Comparison of ENCODE assay signal across 7 cellular contexts in genomic region chr3:141255864-141256263, GRCh38. TPM values are rescaled to one million over a fixed set of nuclear protein-coding genes. Genes with fewer than 3 reads are reported as not detected.
A peak's percentile ranks its signal among the peaks of the same experiment; 100 is the strongest.
DNase-seq lines count a peak whose midpoint lies in the region; ATAC-seq and TF ChIP-seq lines count a peak whose summit lies in the region.

No MANE protein-coding gene starts in this region.

- POLR2A ChIA-PET in RWPE1 (lab: Yijun Ruan, JAX; ENCODE audit: low non-redundant PET) = no interaction called here

- H3K9me3 ChIP-seq in GM23248 (ENCODE audit: low read depth) = no peaks in the 10 kb centered on the region
- no peaks in the 10 kb centered on the region for H3K9me3 ChIP-seq in OCI-LY1 (ENCODE audit: low read length)
- no peaks in the 10 kb centered on the region for H3K9me3 ChIP-seq in psoas muscle

- H3K9me2 ChIP-seq in GM23248 (ENCODE audit: insufficient read depth) (no peaks in the 10 kb centered on the region), OCI-LY1 (ENCODE audit: low read depth, low read length) (no peaks in the 10 kb centered on the region)

- no peak overlapping the region for H3K4me3 Mint-ChIP-seq in chondrocyte (ENCODE audit: unreplicated experiment)

- peak; percentile 89 to 96 (median 92) for ATAC-seq in psoas muscle
- no peak for ATAC-seq in HG02885 (IDR thresholded peaks at IDR 0.05; ENCODE audit: poor library complexity, unreplicated experiment)

- H3K36me3 ChIP-seq in GM23248 (ENCODE audit: low read depth) = no peaks in the 10 kb centered on the region
- H3K36me3 ChIP-seq in OCI-LY1 (ENCODE audit: insufficient read depth, low read length) = no peaks in the 10 kb centered on the region
- peaks cover 0 to 5% of the 10 kb centered on the region in 2 donors for H3K36me3 ChIP-seq in psoas muscle (ENCODE audit: insufficient read depth in 1 of 2, low read depth in 1 of 2)

- H3K4me1 ChIP-seq in GM23248 (ENCODE audit: insufficient read depth) (peaks cover 6% of the 10 kb centered on the region; the same call in 1 of the 2 replicates), OCI-LY1 (ENCODE audit: insufficient read depth, low read length, severe bottlenecking) (no peaks in the 10 kb centered on the region), psoas muscle (peaks cover 4% of the 10 kb centered on the region)

- H3F3A ChIP-seq in GM23248 (ENCODE audit: insufficient read depth) = no peaks in the 10 kb centered on the region
- H3F3A ChIP-seq in OCI-LY1 (ENCODE audit: insufficient read depth, low read length) = no peaks in the 10 kb centered on the region

- DNase-seq in GM23248 = peak; percentile 61
- DNase-seq in chondrocyte (ENCODE audit: low spot score) = no peak
- no peak for DNase-seq in psoas muscle
- no peak for DNase-seq in RWPE1 (ENCODE audit: low spot score)
- no peak for DNase-seq in GOT3 (lab: John Stamatoyannopoulos, UW)

- no peaks in the 10 kb centered on the region for H3K27me3 ChIP-seq in GM23248 (replicated peaks; ENCODE audit: insufficient read depth)
- peaks cover 6% of the 10 kb centered on the region; the same call in 1 of the 2 replicates for H3K27me3 ChIP-seq in OCI-LY1 (ENCODE audit: insufficient read depth, low read length)
- no peaks in the 10 kb centered on the region for H3K27me3 ChIP-seq in psoas muscle (ENCODE audit: insufficient read depth in 3 of 3, low read length in 2 of 3)

- intact Hi-C loops in psoas muscle (cut with DNase I) = loop anchor here in 1 of 2 donors (2.0 kb wide), 1 partner anchor 25 kb away; the partner anchor contains the start of gene PXYLP1

- H3K27ac ChIP-seq in GM23248 (no peak overlapping the region), OCI-LY1 (ENCODE audit: low read depth, low read length, poor library complexity, severe bottlenecking) (no peak overlapping the region), psoas muscle (no peak overlapping the region), RWPE1 (no peak overlapping the region)

- no peaks in the 10 kb centered on the region for H3K9me3 Mint-ChIP-seq in chondrocyte (ENCODE audit: low read depth)

- H3K4me2 ChIP-seq in GM23248 (ENCODE audit: unreplicated experiment) (no peak overlapping the region), OCI-LY1 (ENCODE audit: low read length) (no peak overlapping the region)

- H2AFZ ChIP-seq in GM23248 (no peak overlapping the region), OCI-LY1 (ENCODE audit: low read length) (no peak overlapping the region)

- H3K79me2 ChIP-seq in GM23248 (ENCODE audit: insufficient read depth) (no peaks in the 10 kb centered on the region), OCI-LY1 (ENCODE audit: insufficient read depth, low read length) (no peaks in the 10 kb centered on the region)

- peaks cover 4% of the 10 kb centered on the region for H3K36me3 Mint-ChIP-seq in chondrocyte (ENCODE audit: low read depth)

- peaks cover 6% of the 10 kb centered on the region for H3K4me1 Mint-ChIP-seq in chondrocyte (ENCODE audit: low read depth)

- no peak overlapping the region for H3K27ac Mint-ChIP-seq in chondrocyte (ENCODE audit: unreplicated experiment)

- peak; percentile 37; the same call in 1 of the 2 replicates for TF ChIP-seq CTCF in OCI-LY1 (IDR thresholded peaks at IDR 0.05; ENCODE audit: low read length)
- peak; percentile 42 for TF ChIP-seq CTCF in chondrocyte (IDR thresholded peaks at IDR 0.05)
- peak; percentile 57 for TF ChIP-seq CTCF in psoas muscle (IDR thresholded peaks at IDR 0.05)
- no peak for TF ChIP-seq CTCF in RWPE1 (conservative IDR thresholded peaks at IDR 0.05; ENCODE audit: low read depth)

- CTCF ChIA-PET in RWPE1 (lab: Yijun Ruan, JAX) = interaction anchor here (0.6 to 1.1 kb wide), 2 partner anchors 25 to 192 kb away, joined by 3 read pairs; no protein-coding TSS in a partner anchor

- H3K4me3 ChIP-seq in GM23248 (no peak overlapping the region), OCI-LY1 (ENCODE audit: low read depth, low read length, poor library complexity, severe bottlenecking) (no peak overlapping the region), psoas muscle (no peak overlapping the region)

- in situ Hi-C loops in GM23248 (cut with MboI) = no loop called here

- H4K20me1 ChIP-seq in GM23248 (ENCODE audit: insufficient read depth) (no peaks in the 10 kb centered on the region), OCI-LY1 (ENCODE audit: insufficient read depth, low read length) (no peaks in the 10 kb centered on the region)

- 76 to 80% methylated on average over 6 of the region's 6 CpGs for WGBS in GM23248 (ENCODE audit: low coverage in 1 of 2, low lambda C conversion rate in 2 of 2, missing lambda C conversion rate in 2 of 2), 2 experiments
- WGBS in psoas muscle, 3 donors = 48 to 62% (median 48%) methylated on average over 6 of the region's 6 CpGs

- no peak overlapping the region for H3K9ac ChIP-seq in GM23248
- no peak overlapping the region for H3K9ac ChIP-seq in OCI-LY1 (ENCODE audit: low read length)

- no peaks in the 10 kb centered on the region for H3K27me3 Mint-ChIP-seq in chondrocyte (ENCODE audit: low read depth)

RNA-seq across cellular contexts. Expression of gene PXYLP1, which starts 24.2 kb away (rescaled TPM):
- total RNA-seq in GM23248 (2014; rRNA removed; shearing (Covaris generic)) = 12.5 and 15.8 TPM in 2 replicates
- polyA plus RNA-seq in GM23248 (2016; fragmentation: Nextera tagmentation; extraction: Ambion mirVana) (18.7 and 19.7 TPM in 2 replicates), psoas muscle (1 to 10 TPM in 2 of 3 donors, under 1 TPM in 1; 0.83 to 1.1 (median 1.1) TPM)
- total RNA-seq in chondrocyte (36.0 to 71.6 TPM (median 40.2 TPM) in 3 replicates), psoas muscle (1 to 10 TPM; 1.8 to 6.8 (median 4.0) TPM)
